14 cellular contexts compared by ENCODE assay signal in genomic region chr15:33608714-33609113, GRCh38.
A peak's percentile ranks its signal among the peaks of the same experiment; 100 is the strongest.
DNase-seq lines count a peak whose midpoint lies in the region; ATAC-seq, FAIRE-seq and TF ChIP-seq lines count a peak whose summit lies in the region.
"Had no signal": no experiment of that assay in that cellular context is flagged by ENCODE, and none has a peak within 500 bp of the region (broad histone marks: within the 10 kb centered on the region; RNA-seq: fewer than 3 reads in every experiment).

No MANE protein-coding gene starts in this region.

- H3K27ac Mint-ChIP-seq in Calu3 (ENCODE audit: unreplicated experiment), result no peak overlapping the region
- H3K27ac Mint-ChIP-seq: activated T-cell treated with anti-CD3 and anti-CD28 coated beads, Interleukin-2, amount 50 U/mL, for 24 hours; CD4-positive, alpha-beta T cell had no signal

- POLR2A ChIA-PET in K562 (lab: Yijun Ruan, JAX), result no interaction called here

- ATAC-seq in K562 (no peak; the same call in 2 of the 3 replicates), left cardiac atrium (no peak)
- ATAC-seq: gastrocnemius medialis had no signal

- peak; percentile 8 to 30; a peak in 2 of 4 replicates for TF ChIP-seq RAD21 in K562 (CRISPR knock-in tag; conservative IDR thresholded peaks at IDR 0.05 in 1 of 2, IDR thresholded peaks at IDR 0.05 in 1 of 2)

- no peak overlapping the region for H3K27ac ChIP-seq in K562 (ENCODE audit: extremely low read depth, low read depth, low read length)
- no peak overlapping the region for H3K27ac ChIP-seq in effector memory CD4-positive, alpha-beta T cell (ENCODE audit: insufficient read depth, low read length, poor library complexity, severe bottlenecking)
- H3K27ac ChIP-seq: gastrocnemius medialis, suprapubic skin had no signal

- H3K9me3 Mint-ChIP-seq in Calu3 (ENCODE audit: low read depth, unreplicated experiment), result no peaks in the 10 kb centered on the region
- H3K9me3 Mint-ChIP-seq: activated T-cell treated with anti-CD3 and anti-CD28 coated beads, Interleukin-2, amount 50 U/mL, for 24 hours; CD4-positive, alpha-beta T cell had no signal

- in situ Hi-C loops in K562 (cut with MboI), result no loop called here

- no TSS peak for BruUV-seq in K562 (replicated peaks; lab: Mats Ljungman, UMichigan)
- no TSS peak for BruUV-seq in Calu3 (replicated peaks; lab: Mats Ljungman, UMichigan)

- no peak for TF ChIP-seq EP300 in K562 (IDR thresholded peaks at IDR 0.05; ENCODE audit: low read length)

- H3K36me3 ChIP-seq in K562 (ENCODE audit: control insufficient read depth, insufficient read depth, low read length) (no peaks in the 10 kb centered on the region), kidney epithelial cell (ENCODE audit: control insufficient read depth, insufficient read depth, low read length) (no peaks in the 10 kb centered on the region)
- H3K36me3 ChIP-seq in effector memory CD4-positive, alpha-beta T cell (ENCODE audit: control insufficient read depth, insufficient read depth, low read length), result no peaks in the 10 kb centered on the region
- H3K36me3 ChIP-seq: suprapubic skin had no signal

- TF ChIP-seq POLR2A in K562 (conservative IDR thresholded peaks at IDR 0.05), result no peak

- no peaks in the 10 kb centered on the region for H3K9me3 ChIP-seq in K562 (replicated peaks; ENCODE audit: control insufficient read depth, insufficient read depth, low read depth, low read length)
- H3K9me3 ChIP-seq in effector memory CD4-positive, alpha-beta T cell (ENCODE audit: control insufficient read depth, low read length), result no peaks in the 10 kb centered on the region
- H3K9me3 ChIP-seq: gastrocnemius medialis, suprapubic skin had no signal

- no peak overlapping the region for H3K4me3 Mint-ChIP-seq in Calu3 (ENCODE audit: low read depth, unreplicated experiment)
- H3K4me3 Mint-ChIP-seq: activated T-cell treated with anti-CD3 and anti-CD28 coated beads, Interleukin-2, amount 50 U/mL, for 24 hours; CD4-positive, alpha-beta T cell had no signal

- DNase-seq in AG10803 (ENCODE audit: low read depth) (no peak), HT1080 (ENCODE audit: low read depth) (peak; percentile 27), K562 (ENCODE audit: extremely low read depth in 1 of 4, low spot score in 3 of 4) (peak in 1 of 4 experiments; percentile 3), kidney epithelial cell (ENCODE audit: low read depth) (no peak), Calu3 (no peak), SKM-1 treated with dmso at 0.1 percent for 144 hours (lab: John Stamatoyannopoulos, UW; ENCODE audit: unreplicated experiment) (no peak), left cardiac atrium (no peak)
- DNase-seq in effector memory CD4-positive, alpha-beta T cell, result no peak
- DNase-seq: activated T-cell treated with anti-CD3 and anti-CD28 coated beads, Interleukin-2, amount 50 U/mL, for 24 hours; CD4-positive, alpha-beta T cell; central memory CD4-positive, alpha-beta T cell; gastrocnemius medialis; NCI-H187 had no signal

- H4K20me1 ChIP-seq in K562 (replicated peaks; ENCODE audit: control insufficient read depth, insufficient read depth, low read length), result no peaks in the 10 kb centered on the region

- H3K27me3 Mint-ChIP-seq in Calu3 (ENCODE audit: unreplicated experiment), result peaks cover 12% of the 10 kb centered on the region
- H3K27me3 Mint-ChIP-seq: CD4-positive, alpha-beta T cell had no signal

- no peaks in the 10 kb centered on the region for H3K4me1 Mint-ChIP-seq in Calu3 (ENCODE audit: low read depth, unreplicated experiment)

- H3K4me1 ChIP-seq in K562 (replicated peaks in 1 of 2; ENCODE audit: control insufficient read depth in 2 of 2, insufficient read depth in 2 of 2, low read length in 2 of 2), result no peaks in the 10 kb centered on the region
- no peaks in the 10 kb centered on the region for H3K4me1 ChIP-seq in effector memory CD4-positive, alpha-beta T cell (ENCODE audit: control insufficient read depth, insufficient read depth, low read length, poor library complexity, severe bottlenecking)
- H3K4me1 ChIP-seq: gastrocnemius medialis, suprapubic skin had no signal

- H3K9me1 ChIP-seq in K562 (ENCODE audit: control insufficient read depth, insufficient read depth, low read length), result no peaks in the 10 kb centered on the region

- H3K4me3 ChIP-seq in AG10803 (ENCODE audit: low read length) (no peak overlapping the region), K562 (no peak overlapping the region), kidney epithelial cell (ENCODE audit: low read depth, low read length) (no peak overlapping the region)
- no peak overlapping the region for H3K4me3 ChIP-seq in effector memory CD4-positive, alpha-beta T cell (ENCODE audit: insufficient read depth, low read depth, low read length, poor library complexity, severe bottlenecking)
- H3K4me3 ChIP-seq: gastrocnemius medialis, suprapubic skin had no signal

- WGBS in K562 (ENCODE audit: insufficient coverage, low coverage, missing lambda C conversion rate), result 2% methylated on average over 7 of the region's 7 CpGs

- H3K4me2 ChIP-seq in K562 (ENCODE audit: insufficient read depth, low read length), result no peak overlapping the region

- intact Hi-C loops in K562 (cut with micrococcal nuclease) (no loop called here), Calu3 (cut with micrococcal nuclease; ENCODE audit: unreplicated experiment) (no loop called here), left cardiac atrium (cut with DNase I) (no loop called here)

- no peak for FAIRE-seq in K562 (lab: Jason Lieb, UNC)

- no peaks in the 10 kb centered on the region for H3K27me3 ChIP-seq in K562 (ENCODE audit: control insufficient read depth in 2 of 2, insufficient read depth in 2 of 2, low read length in 2 of 2)
- H3K27me3 ChIP-seq in kidney epithelial cell (ENCODE audit: control insufficient read depth, insufficient read depth, low read length), result no peaks in the 10 kb centered on the region
- H3K27me3 ChIP-seq in effector memory CD4-positive, alpha-beta T cell (replicated peaks; ENCODE audit: control insufficient read depth, insufficient read depth, low read length, poor library complexity, severe bottlenecking), result no peaks in the 10 kb centered on the region
- H3K27me3 ChIP-seq: gastrocnemius medialis, suprapubic skin had no signal

- no peak overlapping the region for H2AFZ ChIP-seq in K562 (ENCODE audit: low read depth, low read length)

- TF ChIP-seq CTCF in AG10803 (conservative IDR thresholded peaks at IDR 0.05; ENCODE audit: low read length) (peak; percentile 49), K562 (IDR thresholded peaks at IDR 0.05 in 2 of 3, conservative IDR thresholded peaks at IDR 0.05 in 1 of 3; ENCODE audit: insufficient read depth in 2 of 3, low read depth in 1 of 3, low read length in 3 of 3) (peak; percentile 20 to 41 (median 40); a peak in 3 of 6 replicates), kidney epithelial cell (IDR thresholded peaks at IDR 0.05; ENCODE audit: insufficient read depth, low read length, poor library complexity, severe bottlenecking) (peak; percentile 33), Calu3 (IDR thresholded peaks at IDR 0.05; ENCODE audit: unreplicated experiment) (no peak)

- no peaks in the 10 kb centered on the region for H3K36me3 Mint-ChIP-seq in Calu3 (ENCODE audit: insufficient read depth, unreplicated experiment)

- H3K79me2 ChIP-seq in K562 (ENCODE audit: control insufficient read depth, insufficient read depth, low read length), result no peaks in the 10 kb centered on the region

- CTCF ChIA-PET in K562 (lab: Yijun Ruan, JAX; ENCODE audit: low intra/inter-chr PET ratio), result interaction anchor here (1.3 kb wide), 1 partner anchor 375 kb away, joined by 3 read pairs; no protein-coding TSS in a partner anchor
- CTCF ChIA-PET in Calu3 (lab: Charles Lee), result no interaction called here

- no peak overlapping the region for H3K9ac ChIP-seq in K562 (ENCODE audit: insufficient read depth in 1 of 2, low read depth in 2 of 2, low read length in 2 of 2)

TF ChIP-seq in K562, 482 proteins besides CTCF, POLR2A, EP300 and RAD21 (continues in another document):
- TF ChIP-seq CCAR2 (IDR thresholded peaks at IDR 0.05; ENCODE audit: low read depth, low read length) (no peak), SMC3 (conservative IDR thresholded peaks at IDR 0.05; ENCODE audit: insufficient read depth, low read depth, low read length) (0 out of 2 replicates have a peak, but pooled peaks have one; percentile 20), DEAF1 (CRISPR knock-in tag; IDR thresholded peaks at IDR 0.05) (0 out of 2 replicates have a peak, but pooled peaks have one; percentile 15), MYC (IDR thresholded peaks at IDR 0.05; ENCODE audit: low read depth, low read length) (no peak), MYC (CRISPR knock-in tag; IDR thresholded peaks at IDR 0.05; ENCODE audit: borderline replicate concordance, low read depth) (no peak), E2F6 (IDR thresholded peaks at IDR 0.05; ENCODE audit: borderline replicate concordance in 1 of 2, extremely low read depth in 1 of 2, insufficient read depth in 1 of 2, insufficient read length in 1 of 2, low read depth in 1 of 2, low read length in 1 of 2, poor library complexity in 1 of 2, severe bottlenecking in 1 of 2) (peak in 1 of 2 experiments; percentile 28)
